Comparison of ENCODE assay signal across 3 cellular contexts in the genomic region with DNA sequence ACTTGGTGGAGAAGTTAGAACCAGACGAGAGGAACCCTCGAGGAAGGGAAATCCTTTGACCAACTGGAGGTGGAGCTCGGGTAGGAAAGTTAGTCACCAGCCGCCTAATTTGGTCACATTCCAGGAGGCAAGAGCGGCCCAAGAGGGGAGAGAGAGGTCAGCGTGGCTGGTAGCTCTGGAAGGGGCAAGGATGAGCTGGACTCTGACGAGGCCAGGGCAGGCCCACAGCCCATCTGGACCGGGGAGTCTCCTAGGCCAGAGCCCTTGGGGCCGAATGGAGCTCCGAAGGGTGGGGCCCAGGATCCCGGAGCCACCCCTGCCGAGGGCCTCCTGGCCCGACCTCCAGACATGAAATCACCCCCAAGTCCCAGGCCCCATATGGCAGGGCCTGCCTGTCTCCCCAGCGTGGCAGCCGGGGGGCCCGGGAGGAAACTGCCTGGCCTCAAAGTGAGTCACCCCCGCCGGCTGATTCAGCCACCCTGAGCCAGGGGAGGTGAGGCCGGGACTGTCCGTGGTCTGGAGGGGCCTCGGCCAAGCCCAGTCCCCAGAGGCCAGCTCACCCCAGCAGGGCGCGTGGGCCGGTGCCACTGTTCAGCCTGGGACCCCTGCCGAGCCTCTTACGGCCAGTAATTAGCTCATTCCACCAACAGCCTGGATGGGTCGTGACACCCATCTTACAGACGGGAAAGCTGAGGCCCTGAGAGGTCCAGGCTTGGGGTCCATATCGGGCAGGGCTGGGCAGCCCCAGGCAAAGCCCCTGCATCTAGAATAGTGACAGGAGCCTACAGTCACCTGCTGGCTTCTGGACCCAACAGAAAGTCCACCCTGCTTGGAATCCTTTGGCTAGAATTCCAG.
TF ChIP-seq lines count a peak whose summit lies in the region.

No MANE protein-coding gene starts in this region.

TF ChIP-seq in HCT116, 20 proteins besides CTCF, POLR2A, EP300 and RAD21:
- peak; percentile 35; the same call in 1 of the 2 replicates for TF ChIP-seq ZFX (IDR thresholded peaks at IDR 0.05)
- TF ChIP-seq ZNF274 (IDR thresholded peaks at IDR 0.05; ENCODE audit: low read depth, low read length), result no peak
- 0 out of 2 replicates have a peak, but pooled peaks have one; percentile 35 for TF ChIP-seq POLR2AphosphoS5 (IDR thresholded peaks at IDR 0.05; ENCODE audit: low read depth, low read length)

TF ChIP-seq in K562, 482 proteins besides CTCF, POLR2A, EP300 and RAD21 (continues in another document):
- no peak for TF ChIP-seq ZNF551 (CRISPR knock-in tag; IDR thresholded peaks at IDR 0.05)
- TF ChIP-seq, protein P1, sequence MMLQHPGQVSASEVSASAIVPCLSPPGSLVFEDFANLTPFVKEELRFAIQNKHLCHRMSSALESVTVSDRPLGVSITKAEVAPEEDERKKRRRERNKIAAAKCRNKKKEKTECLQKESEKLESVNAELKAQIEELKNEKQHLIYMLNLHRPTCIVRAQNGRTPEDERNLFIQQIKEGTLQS (IDR thresholded peaks at IDR 0.05), result peak; percentile 46; the same call in 1 of the 2 replicates
- TF ChIP-seq, protein P1 (CRISPR knock-in tag; conservative IDR thresholded peaks at IDR 0.05), result no peak
- no peak for TF ChIP-seq TSC22D4 (tag; IDR thresholded peaks at IDR 0.05)
- no peak for TF ChIP-seq ZKSCAN1 (IDR thresholded peaks at IDR 0.05; ENCODE audit: low read depth, low read length)
- TF ChIP-seq PHTF2 (CRISPR knock-in tag; IDR thresholded peaks at IDR 0.05), result no peak
- no peak for TF ChIP-seq PRPF4 (IDR thresholded peaks at IDR 0.05; ENCODE audit: insufficient read depth, low read depth, low read length, poor library complexity, severe bottlenecking)
- no peak for TF ChIP-seq MYBL2 (IDR thresholded peaks at IDR 0.05; ENCODE audit: low read depth)
- TF ChIP-seq MYBL2 (CRISPR knock-in tag; IDR thresholded peaks at IDR 0.05; ENCODE audit: borderline replicate concordance), result no peak
- TF ChIP-seq MAFG (tag; conservative IDR thresholded peaks at IDR 0.05), result no peak
- no peak for TF ChIP-seq SMAD4 (CRISPR knock-in tag; conservative IDR thresholded peaks at IDR 0.05)
- no peak for TF ChIP-seq DNMT1 (IDR thresholded peaks at IDR 0.05)
- peak; percentile 76; the same call in 1 of the 2 replicates for TF ChIP-seq ADNP (tag; IDR thresholded peaks at IDR 0.05)
- TF ChIP-seq, protein P2, sequence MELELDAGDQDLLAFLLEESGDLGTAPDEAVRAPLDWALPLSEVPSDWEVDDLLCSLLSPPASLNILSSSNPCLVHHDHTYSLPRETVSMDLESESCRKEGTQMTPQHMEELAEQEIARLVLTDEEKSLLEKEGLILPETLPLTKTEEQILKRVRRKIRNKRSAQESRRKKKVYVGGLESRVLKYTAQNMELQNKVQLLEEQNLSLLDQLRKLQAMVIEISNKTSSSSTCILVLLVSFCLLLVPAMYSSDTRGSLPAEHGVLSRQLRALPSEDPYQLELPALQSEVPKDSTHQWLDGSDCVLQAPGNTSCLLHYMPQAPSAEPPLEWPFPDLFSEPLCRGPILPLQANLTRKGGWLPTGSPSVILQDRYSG (tag; conservative IDR thresholded peaks at IDR 0.05; ENCODE audit: low read depth), result no peak
- TF ChIP-seq, protein P3, sequence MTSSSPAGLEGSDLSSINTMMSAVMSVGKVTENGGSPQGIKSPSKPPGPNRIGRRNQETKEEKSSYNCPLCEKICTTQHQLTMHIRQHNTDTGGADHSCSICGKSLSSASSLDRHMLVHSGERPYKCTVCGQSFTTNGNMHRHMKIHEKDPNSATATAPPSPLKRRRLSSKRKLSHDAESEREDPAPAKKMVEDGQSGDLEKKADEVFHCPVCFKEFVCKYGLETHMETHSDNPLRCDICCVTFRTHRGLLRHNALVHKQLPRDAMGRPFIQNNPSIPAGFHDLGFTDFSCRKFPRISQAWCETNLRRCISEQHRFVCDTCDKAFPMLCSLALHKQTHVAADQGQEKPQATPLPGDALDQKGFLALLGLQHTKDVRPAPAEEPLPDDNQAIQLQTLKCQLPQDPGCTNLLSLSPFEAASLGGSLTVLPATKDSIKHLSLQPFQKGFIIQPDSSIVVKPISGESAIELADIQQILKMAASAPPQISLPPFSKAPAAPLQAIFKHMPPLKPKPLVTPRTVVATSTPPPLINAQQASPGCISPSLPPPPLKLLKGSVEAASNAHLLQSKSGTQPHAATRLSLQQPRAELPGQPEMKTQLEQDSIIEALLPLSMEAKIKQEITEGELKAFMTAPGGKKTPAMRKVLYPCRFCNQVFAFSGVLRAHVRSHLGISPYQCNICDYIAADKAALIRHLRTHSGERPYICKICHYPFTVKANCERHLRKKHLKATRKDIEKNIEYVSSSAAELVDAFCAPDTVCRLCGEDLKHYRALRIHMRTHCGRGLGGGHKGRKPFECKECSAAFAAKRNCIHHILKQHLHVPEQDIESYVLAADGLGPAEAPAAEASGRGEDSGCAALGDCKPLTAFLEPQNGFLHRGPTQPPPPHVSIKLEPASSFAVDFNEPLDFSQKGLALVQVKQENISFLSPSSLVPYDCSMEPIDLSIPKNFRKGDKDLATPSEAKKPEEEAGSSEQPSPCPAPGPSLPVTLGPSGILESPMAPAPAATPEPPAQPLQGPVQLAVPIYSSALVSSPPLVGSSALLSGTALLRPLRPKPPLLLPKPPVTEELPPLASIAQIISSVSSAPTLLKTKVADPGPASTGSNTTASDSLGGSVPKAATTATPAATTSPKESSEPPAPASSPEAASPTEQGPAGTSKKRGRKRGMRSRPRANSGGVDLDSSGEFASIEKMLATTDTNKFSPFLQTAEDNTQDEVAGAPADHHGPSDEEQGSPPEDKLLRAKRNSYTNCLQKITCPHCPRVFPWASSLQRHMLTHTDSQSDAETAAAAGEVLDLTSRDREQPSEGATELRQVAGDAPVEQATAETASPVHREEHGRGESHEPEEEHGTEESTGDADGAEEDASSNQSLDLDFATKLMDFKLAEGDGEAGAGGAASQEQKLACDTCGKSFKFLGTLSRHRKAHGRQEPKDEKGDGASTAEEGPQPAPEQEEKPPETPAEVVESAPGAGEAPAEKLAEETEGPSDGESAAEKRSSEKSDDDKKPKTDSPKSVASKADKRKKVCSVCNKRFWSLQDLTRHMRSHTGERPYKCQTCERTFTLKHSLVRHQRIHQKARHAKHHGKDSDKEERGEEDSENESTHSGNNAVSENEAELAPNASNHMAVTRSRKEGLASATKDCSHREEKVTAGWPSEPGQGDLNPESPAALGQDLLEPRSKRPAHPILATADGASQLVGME (CRISPR knock-in tag; IDR thresholded peaks at IDR 0.05), result no peak
- TF ChIP-seq BRF1 (IDR thresholded peaks at IDR 0.05; ENCODE audit: borderline replicate concordance, extremely low read depth, insufficient read length), result no peak
- TF ChIP-seq ZFPM2 (CRISPR knock-in tag; IDR thresholded peaks at IDR 0.05), result no peak

TF ChIP-seq in HepG2, 621 proteins besides CTCF, POLR2A, EP300 and RAD21 (continues in another document):
- TF ChIP-seq, protein P4, sequence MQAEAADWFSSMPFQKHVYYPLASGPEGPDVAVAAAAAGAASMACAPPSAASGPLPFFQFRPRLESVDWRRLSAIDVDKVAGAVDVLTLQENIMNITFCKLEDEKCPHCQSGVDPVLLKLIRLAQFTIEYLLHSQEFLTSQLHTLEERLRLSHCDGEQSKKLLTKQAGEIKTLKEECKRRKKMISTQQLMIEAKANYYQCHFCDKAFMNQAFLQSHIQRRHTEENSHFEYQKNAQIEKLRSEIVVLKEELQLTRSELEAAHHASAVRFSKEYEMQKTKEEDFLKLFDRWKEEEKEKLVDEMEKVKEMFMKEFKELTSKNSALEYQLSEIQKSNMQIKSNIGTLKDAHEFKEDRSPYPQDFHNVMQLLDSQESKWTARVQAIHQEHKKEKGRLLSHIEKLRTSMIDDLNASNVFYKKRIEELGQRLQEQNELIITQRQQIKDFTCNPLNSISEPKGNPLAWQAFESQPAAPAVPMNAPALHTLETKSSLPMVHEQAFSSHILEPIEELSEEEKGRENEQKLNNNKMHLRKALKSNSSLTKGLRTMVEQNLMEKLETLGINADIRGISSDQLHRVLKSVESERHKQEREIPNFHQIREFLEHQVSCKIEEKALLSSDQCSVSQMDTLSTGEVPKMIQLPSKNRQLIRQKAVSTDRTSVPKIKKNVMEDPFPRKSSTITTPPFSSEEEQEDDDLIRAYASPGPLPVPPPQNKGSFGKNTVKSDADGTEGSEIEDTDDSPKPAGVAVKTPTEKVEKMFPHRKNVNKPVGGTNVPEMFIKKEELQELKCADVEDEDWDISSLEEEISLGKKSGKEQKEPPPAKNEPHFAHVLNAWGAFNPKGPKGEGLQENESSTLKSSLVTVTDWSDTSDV (CRISPR knock-in tag; IDR thresholded peaks at IDR 0.05), result 0 out of 2 replicates have a peak, but pooled peaks have one; percentile 52
- TF ChIP-seq NR2F2 (IDR thresholded peaks at IDR 0.05; ENCODE audit: borderline replicate concordance, low read depth) (no peak), KDM4B (CRISPR knock-in tag; IDR thresholded peaks at IDR 0.05) (no peak), ZNF780A (CRISPR knock-in tag; IDR thresholded peaks at IDR 0.05) (no peak), NFRKB (IDR thresholded peaks at IDR 0.05) (no peak), MAZ (IDR thresholded peaks at IDR 0.05; ENCODE audit: borderline replicate concordance, low read depth, low read length) (no peak), MAZ (CRISPR knock-in tag; IDR thresholded peaks at IDR 0.05; ENCODE audit: low read depth) (no peak), ZNF546 (CRISPR knock-in tag; conservative IDR thresholded peaks at IDR 0.05) (no peak), CBX2 (IDR thresholded peaks at IDR 0.05; ENCODE audit: low read depth, low read length) (no peak), CBX2 (CRISPR knock-in tag; IDR thresholded peaks at IDR 0.05; ENCODE audit: low read depth) (no peak), TCF7L2 (IDR thresholded peaks at IDR 0.05; ENCODE audit: low read depth, low read length) (no peak), ZFY (CRISPR knock-in tag; IDR thresholded peaks at IDR 0.05) (peak; percentile 33), ZNF17 (CRISPR knock-in tag; IDR thresholded peaks at IDR 0.05) (no peak), NFATC3 (CRISPR knock-in tag; IDR thresholded peaks at IDR 0.05) (no peak), TAF15 (IDR thresholded peaks at IDR 0.05; ENCODE audit: low read depth, low read length, poor library complexity, severe bottlenecking) (no peak), ZNF10 (CRISPR knock-in tag; IDR thresholded peaks at IDR 0.05; ENCODE audit: borderline replicate concordance, low read depth) (no peak), ARNT (IDR thresholded peaks at IDR 0.05) (no peak), HDAC6 (IDR thresholded peaks at IDR 0.05; ENCODE audit: low read depth, low read length) (no peak), MXD4 (CRISPR knock-in tag; IDR thresholded peaks at IDR 0.05) (no peak), JUNB (CRISPR knock-in tag; IDR thresholded peaks at IDR 0.05; ENCODE audit: borderline replicate concordance) (no peak), HCFC1 (IDR thresholded peaks at IDR 0.05; ENCODE audit: low read depth, low read length) (no peak), XRCC5 (optimal IDR thresholded peaks at IDR 0.05; ENCODE audit: low read length) (no peak), CREB1 (IDR thresholded peaks at IDR 0.05) (no peak), CREB1 (CRISPR knock-in tag; IDR thresholded peaks at IDR 0.05) (no peak), CBX1 (IDR thresholded peaks at IDR 0.05; ENCODE audit: low read depth) (no peak)
- TF ChIP-seq, protein P5, sequence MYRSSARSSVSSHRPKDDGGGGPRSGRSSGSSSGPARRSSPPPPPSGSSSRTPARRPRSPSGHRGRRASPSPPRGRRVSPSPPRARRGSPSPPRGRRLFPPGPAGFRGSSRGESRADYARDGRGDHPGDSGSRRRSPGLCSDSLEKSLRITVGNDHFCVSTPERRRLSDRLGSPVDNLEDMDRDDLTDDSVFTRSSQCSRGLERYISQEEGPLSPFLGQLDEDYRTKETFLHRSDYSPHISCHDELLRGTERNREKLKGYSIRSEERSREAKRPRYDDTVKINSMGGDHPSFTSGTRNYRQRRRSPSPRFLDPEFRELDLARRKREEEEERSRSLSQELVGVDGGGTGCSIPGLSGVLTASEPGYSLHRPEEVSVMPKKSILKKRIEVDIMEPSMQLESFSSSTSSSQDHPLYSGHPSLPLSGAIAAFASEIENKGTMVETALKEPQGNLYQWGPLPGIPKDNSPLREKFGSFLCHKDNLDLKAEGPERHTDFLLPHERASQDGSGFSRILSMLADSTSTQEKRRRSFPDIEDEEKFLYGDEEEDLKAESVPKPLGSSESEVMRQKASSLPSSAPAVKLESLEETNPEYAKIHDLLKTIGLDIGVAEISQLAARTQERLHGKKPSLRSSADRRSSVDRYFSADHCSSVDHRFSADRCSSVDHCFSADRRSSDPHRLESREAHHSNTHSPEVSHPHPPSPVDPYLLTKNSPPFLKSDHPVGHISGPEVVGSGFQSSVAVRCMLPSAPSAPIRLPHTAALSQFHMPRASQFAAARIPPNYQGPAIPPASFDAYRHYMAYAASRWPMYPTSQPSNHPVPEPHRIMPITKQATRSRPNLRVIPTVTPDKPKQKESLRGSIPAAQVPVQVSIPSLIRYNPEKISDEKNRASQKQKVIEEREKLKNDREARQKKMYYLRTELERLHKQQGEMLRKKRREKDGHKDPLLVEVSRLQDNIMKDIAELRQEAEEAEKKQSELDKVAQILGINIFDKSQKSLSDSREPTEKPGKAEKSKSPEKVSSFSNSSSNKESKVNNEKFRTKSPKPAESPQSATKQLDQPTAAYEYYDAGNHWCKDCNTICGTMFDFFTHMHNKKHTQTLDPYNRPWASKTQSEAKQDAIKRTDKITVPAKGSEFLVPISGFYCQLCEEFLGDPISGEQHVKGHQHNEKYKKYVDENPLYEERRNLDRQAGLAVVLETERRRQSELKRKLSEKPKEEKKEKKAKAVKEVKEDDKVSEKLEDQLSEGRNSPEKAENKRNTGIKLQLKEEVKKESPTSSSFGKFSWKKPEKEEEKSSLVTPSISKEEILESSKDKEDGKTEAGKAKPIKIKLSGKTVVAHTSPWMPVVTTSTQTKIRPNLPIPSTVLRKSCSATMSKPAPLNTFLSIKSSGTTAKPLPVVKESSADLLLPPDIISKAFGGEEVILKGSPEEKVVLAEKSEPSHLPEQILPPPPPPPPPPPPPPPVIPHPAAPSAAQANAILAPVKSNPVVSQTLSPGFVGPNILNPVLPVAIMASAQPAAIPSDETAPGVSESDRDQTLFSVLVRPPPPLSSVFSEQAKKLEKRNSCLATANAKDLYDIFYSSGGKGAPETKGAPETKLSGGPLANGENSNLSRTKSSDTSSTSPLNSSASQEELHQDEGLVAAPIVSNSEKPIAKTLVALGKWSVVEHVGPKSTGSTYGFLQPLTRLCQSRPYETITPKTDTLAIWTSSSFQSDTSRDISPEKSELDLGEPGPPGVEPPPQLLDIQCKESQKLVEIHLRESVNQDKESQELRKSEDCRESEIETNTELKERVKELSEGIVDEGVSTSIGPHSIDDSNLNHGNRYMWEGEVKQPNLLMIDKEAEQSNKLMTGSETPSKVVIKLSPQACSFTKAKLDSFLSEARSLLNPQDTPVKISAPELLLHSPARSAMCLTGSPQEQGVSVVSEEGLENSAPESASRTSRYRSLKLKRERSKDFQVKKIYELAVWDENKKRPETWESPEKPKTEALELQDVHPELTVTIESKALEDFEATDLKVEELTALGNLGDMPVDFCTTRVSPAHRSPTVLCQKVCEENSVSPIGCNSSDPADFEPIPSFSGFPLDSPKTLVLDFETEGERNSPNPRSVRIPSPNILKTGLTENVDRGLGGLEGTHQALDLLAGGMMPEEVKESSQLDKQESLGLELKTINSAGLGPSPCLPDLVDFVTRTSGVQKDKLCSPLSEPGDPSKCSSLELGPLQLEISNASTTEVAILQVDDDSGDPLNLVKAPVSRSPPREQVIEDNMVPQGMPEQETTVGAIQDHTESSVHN (CRISPR knock-in tag; IDR thresholded peaks at IDR 0.05), result no peak
- TF ChIP-seq, protein P6, sequence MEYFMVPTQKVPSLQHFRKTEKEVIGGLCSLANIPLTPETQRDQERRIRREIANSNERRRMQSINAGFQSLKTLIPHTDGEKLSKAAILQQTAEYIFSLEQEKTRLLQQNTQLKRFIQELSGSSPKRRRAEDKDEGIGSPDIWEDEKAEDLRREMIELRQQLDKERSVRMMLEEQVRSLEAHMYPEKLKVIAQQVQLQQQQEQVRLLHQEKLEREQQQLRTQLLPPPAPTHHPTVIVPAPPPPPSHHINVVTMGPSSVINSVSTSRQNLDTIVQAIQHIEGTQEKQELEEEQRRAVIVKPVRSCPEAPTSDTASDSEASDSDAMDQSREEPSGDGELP (IDR thresholded peaks at IDR 0.05; ENCODE audit: borderline replicate concordance, low read depth), result no peak
